ENCODE assay signal across 8 cellular contexts in genomic region chr4:4145622-4146021, GRCh38.
A peak's percentile ranks its signal among the peaks of the same experiment; 100 is the strongest.
DNase-seq lines count a peak whose midpoint lies in the region; TF ChIP-seq lines count a peak whose summit lies in the region.
"Not testable (repeated sequence)": the region's sequence is repeated elsewhere in the genome, so short reads cannot be mapped to it uniquely, and the experiment has no call there.

No MANE protein-coding gene starts in this region.

- H4K20me1 ChIP-seq in PC-9 (ENCODE audit: insufficient read depth), result not testable (repeated sequence)

- peak; percentile 26 for DNase-seq in GM03348 (ENCODE audit: low spot score)
- peak; percentile 57 for DNase-seq in KBM-7
- peak in 1 of 2 experiments; percentile 15 for DNase-seq in PC-9
- peak; percentile 61 for DNase-seq in activated T-cell treated with anti-CD3 and anti-CD28 coated beads, Interleukin-2, amount 50 U/mL, for 24 hours
- DNase-seq in choroid plexus epithelial cell (ENCODE audit: low read depth), result peak; percentile 27
- peak; percentile 1 for DNase-seq in inferior parietal cortex (ENCODE audit: extremely low spot score)
- DNase-seq in progenitor cell of endocrine pancreas (ENCODE audit: low spot score, unreplicated experiment), result peak; percentile 43
- DNase-seq in stimulated activated CD8-positive, alpha-beta memory T cell treated with anti-CD3 and anti-CD28 coated beads, Interleukin-7, amount 100 ng/mL, for 48 hours (ENCODE audit: extremely low read depth in 1 of 2, low read depth in 1 of 2), result peak; percentile 11 to 15

- not testable (repeated sequence) for H3K4me3 ChIP-seq in PC-9; choroid plexus epithelial cell (ENCODE audit: low read depth, low read length)

- not testable (repeated sequence) for H3K9me2 ChIP-seq in PC-9 (ENCODE audit: insufficient read depth)

- H3K4me2 ChIP-seq in PC-9, result not testable (repeated sequence)

- H3K27me3 ChIP-seq in PC-9 (ENCODE audit: insufficient read depth, low read depth), result not testable (repeated sequence)

- not testable (repeated sequence) for H3K4me1 Mint-ChIP-seq in activated T-cell treated with anti-CD3 and anti-CD28 coated beads, Interleukin-2, amount 50 U/mL, for 24 hours (ENCODE audit: low read depth); progenitor cell of endocrine pancreas (ENCODE audit: low read depth)

- not testable (repeated sequence) for H3F3A ChIP-seq in PC-9 (ENCODE audit: insufficient read depth, low read depth)

- in situ Hi-C loops in KBM-7 (cut with MboI; ENCODE audit: low pct_unique_long_range_greater_than_20kb, low sequenced_read_pairs), result not testable (repeated sequence)

- H3K27me3 Mint-ChIP-seq in activated T-cell treated with anti-CD3 and anti-CD28 coated beads, Interleukin-2, amount 50 U/mL, for 24 hours, result peaks cover 69% of the 10 kb centered on the region
- H3K27me3 Mint-ChIP-seq in progenitor cell of endocrine pancreas, result peaks cover 21% of the 10 kb centered on the region

- H3K36me3 ChIP-seq in PC-9 (ENCODE audit: low read depth), result not testable (repeated sequence)

- not testable (repeated sequence) for H2AFZ ChIP-seq in PC-9

- intact Hi-C loops in PC-9 (cut with micrococcal nuclease; ENCODE audit: unreplicated experiment), result not testable (repeated sequence)

- H3K9me3 ChIP-seq in PC-9 (ENCODE audit: insufficient read depth, low read depth), result not testable (repeated sequence)

- not testable (repeated sequence) for H3K4me3 Mint-ChIP-seq in activated T-cell treated with anti-CD3 and anti-CD28 coated beads, Interleukin-2, amount 50 U/mL, for 24 hours; progenitor cell of endocrine pancreas (ENCODE audit: low read depth)

- POLR2A ChIA-PET in PC-9 (lab: Charles Lee; ENCODE audit: unreplicated experiment), result not testable (repeated sequence)

- H3K9me3 Mint-ChIP-seq in activated T-cell treated with anti-CD3 and anti-CD28 coated beads, Interleukin-2, amount 50 U/mL, for 24 hours; progenitor cell of endocrine pancreas (ENCODE audit: low read depth): not testable (repeated sequence)

- not testable (repeated sequence) for H3K27ac ChIP-seq in PC-9

- CTCF ChIA-PET in PC-9 (lab: Charles Lee), result not testable (repeated sequence)

- H3K79me2 ChIP-seq in PC-9 (ENCODE audit: low read depth), result not testable (repeated sequence)

- peak; percentile 49 for TF ChIP-seq CTCF in PC-9 (conservative IDR thresholded peaks at IDR 0.05)
- TF ChIP-seq CTCF in choroid plexus epithelial cell (conservative IDR thresholded peaks at IDR 0.05; ENCODE audit: low read depth, low read length), result peak; percentile 48
- TF ChIP-seq CTCF in progenitor cell of endocrine pancreas (IDR thresholded peaks at IDR 0.05; ENCODE audit: unreplicated experiment), result peak; percentile 61

- not testable (repeated sequence) for BruUV-seq in PC-9 (replicated peaks; lab: Mats Ljungman, UMichigan)

- H3K36me3 Mint-ChIP-seq in activated T-cell treated with anti-CD3 and anti-CD28 coated beads, Interleukin-2, amount 50 U/mL, for 24 hours (ENCODE audit: low read depth); progenitor cell of endocrine pancreas (ENCODE audit: insufficient read depth): not testable (repeated sequence)

- H3K27ac Mint-ChIP-seq in activated T-cell treated with anti-CD3 and anti-CD28 coated beads, Interleukin-2, amount 50 U/mL, for 24 hours; progenitor cell of endocrine pancreas: not testable (repeated sequence)

- H3K4me1 ChIP-seq in PC-9 (replicated peaks; ENCODE audit: insufficient read depth), result not testable (repeated sequence)
